9 cellular contexts compared by ENCODE assay signal in genomic region chr5:10724799-10725507, GRCh38. TPM values are rescaled to one million over a fixed set of nuclear protein-coding genes. Genes with fewer than 3 reads are reported as not detected.
DNase-seq lines count a peak whose midpoint lies in the region; ATAC-seq, FAIRE-seq and TF ChIP-seq lines count a peak whose summit lies in the region.
"Had no signal": no experiment of that assay in that cellular context is flagged by ENCODE, and none has a peak within 500 bp of the region (broad histone marks: within the 10 kb centered on the region; RNA-seq: fewer than 3 reads in every experiment).

No MANE protein-coding gene starts in this region.

- H3K79me2 ChIP-seq in K562 (ENCODE audit: control insufficient read depth, insufficient read depth, low read length), result peaks cover 69% of the 10 kb centered on the region

- H3K4me3 ChIP-seq in K562, result no peak overlapping the region

- peak; percentile 96 for DNase-seq in M059J (ENCODE audit: low read depth)
- DNase-seq in K562 (ENCODE audit: extremely low read depth in 1 of 4, low spot score in 3 of 4), result peak; percentile 86 to 92 (median 88)
- peak; percentile 56 for DNase-seq in kidney glomerular epithelial cell (lab: John Stamatoyannopoulos, UW)
- DNase-seq in ureter (ENCODE audit: low spot score), result peak; percentile 55
- no peak for DNase-seq in GM13977 (ENCODE audit: low spot score)

- H3K9me3 ChIP-seq in K562 (replicated peaks; ENCODE audit: control insufficient read depth, insufficient read depth, low read depth, low read length), result no peaks in the 10 kb centered on the region

- ATAC-seq in K562 (peak; percentile 95), GM19463 (IDR thresholded peaks at IDR 0.05; ENCODE audit: unreplicated experiment) (no peak), GM21515 (IDR thresholded peaks at IDR 0.05; ENCODE audit: unreplicated experiment) (no peak), GM18502 (IDR thresholded peaks at IDR 0.05; ENCODE audit: poor library complexity, unreplicated experiment) (no peak)

- no peaks in the 10 kb centered on the region for H4K20me1 ChIP-seq in K562 (replicated peaks; ENCODE audit: control insufficient read depth, insufficient read depth, low read length)

- peaks cover 24 to 53% of the 10 kb centered on the region in 2 experiments for H3K4me1 ChIP-seq in K562 (replicated peaks in 1 of 2; ENCODE audit: control insufficient read depth in 2 of 2, insufficient read depth in 2 of 2, low read length in 2 of 2)

- peak; percentile 26; the same call in 1 of the 2 replicates for TF ChIP-seq POLR2A in K562 (conservative IDR thresholded peaks at IDR 0.05)

- no TSS peak for BruUV-seq in K562 (replicated peaks; lab: Mats Ljungman, UMichigan)

- intact Hi-C loops in K562 (cut with micrococcal nuclease), result loop anchor here (1.0 to 2.0 kb wide), 2 partner anchors 22 to 36 kb away; partner anchors contain the start of gene DAP

- in situ Hi-C loops in K562 (cut with MboI), result no loop called here
- in situ Hi-C loops in GM13977 (cut with MboI; ENCODE audit: low pct_unique_long_range_greater_than_20kb, low sequenced_read_pairs, unreplicated experiment), result no loop called here

- H3K27ac ChIP-seq in K562 (ENCODE audit: extremely low read depth, low read depth, low read length), result peak overlapping the region; percentile 82
- H3K27ac ChIP-seq: HL-60 had no signal

- FAIRE-seq in K562 (lab: Jason Lieb, UNC), result peak; percentile 85

- no peak for TF ChIP-seq EP300 in K562 (IDR thresholded peaks at IDR 0.05; ENCODE audit: low read length)

- peaks cover 79% of the 10 kb centered on the region for H3K36me3 ChIP-seq in K562 (ENCODE audit: control insufficient read depth, insufficient read depth, low read length)

- TF ChIP-seq CTCF in K562 (IDR thresholded peaks at IDR 0.05 in 2 of 3, conservative IDR thresholded peaks at IDR 0.05 in 1 of 3; ENCODE audit: insufficient read depth in 2 of 3, low read depth in 1 of 3, low read length in 3 of 3) (peak; percentile 87 to 96 (median 89)), GM13977 (IDR thresholded peaks at IDR 0.05; ENCODE audit: extremely low read depth, insufficient read depth, missing control alignments) (no peak)

- H3K4me2 ChIP-seq in K562 (ENCODE audit: insufficient read depth, low read length), result peak overlapping the region; percentile 64

- CTCF ChIA-PET in K562 (lab: Yijun Ruan, JAX; ENCODE audit: low intra/inter-chr PET ratio), result interaction anchor here (1.0 to 1.1 kb wide), 2 partner anchors 77 to 109 kb away, joined by 3 read pairs; no protein-coding TSS in a partner anchor

- no peaks in the 10 kb centered on the region for H3K9me1 ChIP-seq in K562 (ENCODE audit: control insufficient read depth, insufficient read depth, low read length)

- peak overlapping the region; percentile 65 for H2AFZ ChIP-seq in K562 (ENCODE audit: low read depth, low read length)

- no peaks in the 10 kb centered on the region for H3K27me3 ChIP-seq in K562 (ENCODE audit: control insufficient read depth in 2 of 2, insufficient read depth in 2 of 2, low read length in 2 of 2)

- TF ChIP-seq RAD21 in K562 (CRISPR knock-in tag; conservative IDR thresholded peaks at IDR 0.05 in 1 of 2, IDR thresholded peaks at IDR 0.05 in 1 of 2), result peak; percentile 52 to 84; a peak in 3 of 4 replicates

- POLR2A ChIA-PET in K562 (lab: Yijun Ruan, JAX), result interaction anchor here (0.6 to 2.6 kb wide), 8 partner anchors 10 to 144 kb away, joined by 3 to 21 read pairs (median 4); partner anchors contain the start of gene DAP

- peak overlapping the region; percentile 61 to 84 for H3K9ac ChIP-seq in K562 (ENCODE audit: insufficient read depth in 1 of 2, low read depth in 2 of 2, low read length in 2 of 2)

- 8% methylated on average over 16 of the region's 16 CpGs for WGBS in K562 (ENCODE audit: insufficient coverage, low coverage, missing lambda C conversion rate)

TF ChIP-seq in K562, 482 proteins besides CTCF, POLR2A, EP300 and RAD21 (continues in another document):
- 0 out of 2 replicates have a peak, but pooled peaks have one; percentile 33 for TF ChIP-seq TRIM28 (IDR thresholded peaks at IDR 0.05)
- TF ChIP-seq ZBTB5 (IDR thresholded peaks at IDR 0.05), result no peak
- peak; percentile 92 for TF ChIP-seq TFAP4 (CRISPR knock-in tag; IDR thresholded peaks at IDR 0.05; ENCODE audit: borderline replicate concordance)
- peak; percentile 64 for TF ChIP-seq SMARCC2 (IDR thresholded peaks at IDR 0.05; ENCODE audit: low read depth)
- TF ChIP-seq CTCFL (IDR thresholded peaks at IDR 0.05; ENCODE audit: borderline replicate concordance, insufficient read depth, low read depth, low read length, poor library complexity, severe bottlenecking), result peak; percentile 92
- peak; percentile 40; the same call in 1 of the 2 replicates for TF ChIP-seq RB1 (IDR thresholded peaks at IDR 0.05; ENCODE audit: low read depth)
- TF ChIP-seq FOSL1 (tag; conservative IDR thresholded peaks at IDR 0.05), result peak; percentile 90
- TF ChIP-seq MAZ (CRISPR knock-in tag; conservative IDR thresholded peaks at IDR 0.05 in 1 of 2, IDR thresholded peaks at IDR 0.05 in 1 of 2), result peak; percentile 86 to 95

RNA-seq across cellular contexts. Expression of gene DAP, which starts 36.1 kb away (rescaled TPM):
- 77.3 and 164 TPM in 2 replicates for total RNA-seq in M059J (2014; rRNA removed; shearing (Covaris generic))
- 60.9 and 94.0 TPM in 2 replicates for total RNA-seq in K562 (2011; cell fraction: chromatin; rRNA removed; ENCODE audit: low replicate concordance)
- 39.0 and 46.8 TPM in 2 replicates for total RNA-seq in K562 (2011; cell fraction: nucleolus; rRNA removed)
- total RNA-seq in K562 (2011; cell fraction: nucleoplasm; rRNA removed), result 92.2 and 142 TPM in 2 replicates
- total RNA-seq in K562 (2014; rRNA removed), result 31.3 and 36.1 TPM in 2 replicates
- total RNA-seq in K562 (2014; rRNA removed; fragmentation: Illumina TruSeq; extraction: Trizol), result 33.6 and 34.5 TPM in 2 replicates
- 27.3 and 28.7 TPM in 2 replicates for total RNA-seq in K562 (2015; rRNA removed; fragmentation: Illumina TruSeq; extraction: Trizol)
- total RNA-seq in K562 (2021), result 118 and 129 TPM in 2 replicates
- polyA plus RNA-seq in K562 (2011; rRNA removed), result 51.9 and 61.8 TPM in 2 replicates
- 104 and 110 TPM in 2 replicates for polyA plus RNA-seq in K562 (2011; cell fraction: cytosol; rRNA removed)
- 62.6 and 63.5 TPM in 2 replicates for polyA plus RNA-seq in K562 (2011; cell fraction: nucleus; rRNA removed)
- polyA plus RNA-seq in K562 (2012), result 102 and 243 TPM in 2 replicates
- 151 and 157 TPM in 2 replicates for polyA plus RNA-seq in K562 (2014; fragmentation: Illumina TruSeq; extraction: Trizol)
- polyA plus RNA-seq in K562 (2014; fragmentation: Nextera tagmentation; extraction: Ambion mirVana), result 10 to 100 TPM; 14.1 to 21.7 TPM
- polyA plus RNA-seq in K562 (2014; rRNA removed), result 84.2 and 84.3 TPM in 2 replicates
- 35.4 and 39.4 TPM in 2 replicates for polyA minus RNA-seq in K562 (2011; rRNA and poly(A)+ RNA removed)
- polyA minus RNA-seq in K562 (2011; cell fraction: cytosol; rRNA and poly(A)+ RNA removed), result 64.4 and 65.4 TPM in 2 replicates
- polyA minus RNA-seq in K562 (2011; cell fraction: nucleus; rRNA and poly(A)+ RNA removed), result 28.3 and 33.3 TPM in 2 replicates
- total RNA-seq in ureter, result 209 TPM
